In the genomic region with DNA sequence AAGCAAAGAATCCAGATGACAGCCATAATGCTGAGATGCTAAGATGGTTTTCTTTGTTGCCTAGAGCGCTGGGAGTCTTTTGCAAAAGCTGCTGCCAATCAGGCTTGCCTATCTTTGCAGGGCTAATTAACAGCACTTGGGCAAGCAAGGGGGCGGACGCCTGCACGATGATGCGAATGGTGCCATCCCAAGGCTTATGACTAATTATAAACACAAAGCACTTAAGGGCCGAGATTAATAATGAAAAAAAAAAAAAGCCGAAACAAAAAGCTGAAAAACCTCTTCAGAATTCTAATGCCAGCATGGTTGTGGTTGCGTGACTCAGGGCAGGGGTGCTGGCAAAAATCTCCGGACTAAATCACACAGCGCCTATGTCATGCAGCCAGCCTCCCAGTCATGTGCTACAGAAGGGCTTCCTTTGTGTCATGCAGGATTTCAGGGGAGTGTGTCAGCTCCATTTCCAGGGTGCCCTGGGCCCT, we compare ENCODE assay signal across 11 cellular contexts.
DNase-seq lines count a peak whose midpoint lies in the region; ATAC-seq, FAIRE-seq and TF ChIP-seq lines count a peak whose summit lies in the region.
"Had no signal": no experiment of that assay in that cellular context is flagged by ENCODE, and none has a peak within 500 bp of the region (broad histone marks: within the 10 kb centered on the region; RNA-seq: fewer than 3 reads in every experiment).

No MANE protein-coding gene starts in this region.

- H3K23ac ChIP-seq in H9 (ENCODE audit: insufficient read length, low read depth, low read length): no peak overlapping the region

- H3T11ph ChIP-seq in H9 (ENCODE audit: low read length): no peak overlapping the region

- H3K4ac ChIP-seq in H9 (ENCODE audit: low read depth, low read length): no peak overlapping the region

- H4K8ac ChIP-seq in H9 (replicated peaks; ENCODE audit: insufficient read length, low read depth, low read length): no peak overlapping the region

- H3K9me3 ChIP-seq in astrocyte (ENCODE audit: insufficient read depth, low read depth, low read length) (no peaks in the 10 kb centered on the region), upper lobe of left lung (no peaks in the 10 kb centered on the region), H9 (ENCODE audit: control insufficient read depth, low read depth, low read length) (no peaks in the 10 kb centered on the region), Peyer's patch (no peaks in the 10 kb centered on the region)

- WGBS in upper lobe of left lung, 2 donors: 67 to 68% methylated on average over 10 of the region's 10 CpGs
- WGBS in H9 (ENCODE audit: extremely low coverage, insufficient read length, low lambda C conversion rate): no CpG with 5 or more reads among the region's 10 CpGs

- H4K20me1 ChIP-seq in astrocyte (ENCODE audit: insufficient read depth, low read length): no peaks in the 10 kb centered on the region
- H4K20me1 ChIP-seq in H9 (ENCODE audit: control insufficient read depth, insufficient read depth, insufficient read length): no peaks in the 10 kb centered on the region

- H3K4me1 ChIP-seq in astrocyte (ENCODE audit: insufficient read depth, low read length): peaks cover 18% of the 10 kb centered on the region
- no peaks in the 10 kb centered on the region for H3K4me1 ChIP-seq in upper lobe of left lung
- H3K4me1 ChIP-seq in H9 (ENCODE audit: insufficient read depth, low read length): no peaks in the 10 kb centered on the region
- no peaks in the 10 kb centered on the region for H3K4me1 ChIP-seq in Peyer's patch

- H3K4me1 Mint-ChIP-seq in astrocyte (ENCODE audit: low read depth, unreplicated experiment) (peaks cover 13% of the 10 kb centered on the region), H9 (peaks cover 2 to 4% of the 10 kb centered on the region in 2 experiments; a peak in 2 of 4 replicates)

- TF ChIP-seq POLR2A in upper lobe of left lung (IDR thresholded peaks at IDR 0.05) (no peak), Peyer's patch (IDR thresholded peaks at IDR 0.05) (no peak)

- H3K4me2 ChIP-seq in astrocyte (ENCODE audit: low read length) (peak overlapping the region; percentile 81), H9 (ENCODE audit: insufficient read depth, insufficient read length, low read length) (no peak overlapping the region)

- H2BK12ac ChIP-seq in H9 (ENCODE audit: insufficient read length, low read depth, low read length): no peak overlapping the region

- H3K18ac ChIP-seq in H9 (ENCODE audit: insufficient read length, low read depth, low read length): no peak overlapping the region

- H2AK5ac ChIP-seq in H9 (ENCODE audit: insufficient read length, low read length): no peak overlapping the region

- H3K36me3 ChIP-seq in astrocyte (ENCODE audit: insufficient read depth, low read length) (no peaks in the 10 kb centered on the region), upper lobe of left lung (no peaks in the 10 kb centered on the region), Peyer's patch (no peaks in the 10 kb centered on the region)

- H3K27ac Mint-ChIP-seq in astrocyte (ENCODE audit: unreplicated experiment) (peak overlapping the region; percentile 92), H9 (no peak overlapping the region)
- H3K27ac Mint-ChIP-seq: activated naive CD4-positive, alpha-beta T cell treated with anti-CD3 and anti-CD28 coated beads for 36 hours had no signal

- peak overlapping the region; percentile 95 for H3K27ac ChIP-seq in astrocyte (ENCODE audit: low read depth, low read length)
- H3K27ac ChIP-seq in upper lobe of left lung: peak overlapping the region in 1 of 4 donors; percentile 44
- H3K27ac ChIP-seq in H9 (ENCODE audit: insufficient read length, low read depth, low read length): no peak overlapping the region
- no peak overlapping the region for H3K27ac ChIP-seq in Peyer's patch
- H3K27ac ChIP-seq: C4-2B had no signal

- H2AFZ ChIP-seq in astrocyte (ENCODE audit: low read depth, low read length) (peak overlapping the region; percentile 0), H9 (ENCODE audit: low read length) (no peak overlapping the region)

- H3K27me3 ChIP-seq in astrocyte (ENCODE audit: insufficient read depth, low read length) (no peaks in the 10 kb centered on the region), upper lobe of left lung (no peaks in the 10 kb centered on the region), H9 (ENCODE audit: insufficient read depth, low read length) (no peaks in the 10 kb centered on the region; the same call in 1 of the 2 replicates), Peyer's patch (no peaks in the 10 kb centered on the region)

- TF ChIP-seq CTCF in astrocyte (IDR thresholded peaks at IDR 0.05; ENCODE audit: insufficient read depth, low read depth, low read length) (no peak), upper lobe of left lung (IDR thresholded peaks at IDR 0.05) (no peak), H9 (conservative IDR thresholded peaks at IDR 0.05) (no peak), Peyer's patch (IDR thresholded peaks at IDR 0.05) (no peak)

- FAIRE-seq in astrocyte (lab: Jason Lieb, UNC): peak; percentile 94

- H3K14ac ChIP-seq in H9 (ENCODE audit: insufficient read depth, low read length): no peak overlapping the region

- peak overlapping the region; percentile 80 for H3K9ac ChIP-seq in astrocyte (ENCODE audit: low read length)
- H3K9ac ChIP-seq in H9 (ENCODE audit: extremely low read depth, insufficient read length, low read length): no peak overlapping the region

- no peaks in the 10 kb centered on the region for H3K79me1 ChIP-seq in H9 (ENCODE audit: insufficient read depth, low read depth, low read length, poor library complexity, severe bottlenecking)

- H4K5ac ChIP-seq in H9 (ENCODE audit: insufficient read length, low read depth, low read length): no peak overlapping the region

- H3K4me3 Mint-ChIP-seq in astrocyte (ENCODE audit: unreplicated experiment) (no peak overlapping the region), H9 (no peak overlapping the region)
- H3K4me3 Mint-ChIP-seq: activated naive CD4-positive, alpha-beta T cell treated with anti-CD3 and anti-CD28 coated beads for 36 hours had no signal

- H3K79me2 ChIP-seq in astrocyte (ENCODE audit: insufficient read depth, low read length): no peaks in the 10 kb centered on the region
- no peaks in the 10 kb centered on the region for H3K79me2 ChIP-seq in H9 (ENCODE audit: insufficient read depth, low read length)

- peaks cover 2% of the 10 kb centered on the region for H3K36me3 Mint-ChIP-seq in astrocyte (ENCODE audit: low read depth, unreplicated experiment)
- peaks cover 9 to 13% (median 10%) of the 10 kb centered on the region in 3 experiments; a peak in 5 of 7 replicates for H3K36me3 Mint-ChIP-seq in H9 (ENCODE audit: insufficient read depth in 1 of 3, low read depth in 3 of 3)

- peaks cover 14% of the 10 kb centered on the region for H3K9me3 Mint-ChIP-seq in astrocyte (ENCODE audit: unreplicated experiment)
- H3K9me3 Mint-ChIP-seq in H9: peaks cover 14 to 18% of the 10 kb centered on the region in 2 experiments

- no peak overlapping the region for H3K56ac ChIP-seq in H9 (ENCODE audit: insufficient read length, low read depth, low read length)

- no peak overlapping the region for H2BK120ac ChIP-seq in H9 (ENCODE audit: low read depth, low read length, poor library complexity, severe bottlenecking)

- peak overlapping the region; percentile 24 for H3K4me3 ChIP-seq in astrocyte (ENCODE audit: insufficient read depth, low read depth, low read length)
- H3K4me3 ChIP-seq in upper lobe of left lung: no peak overlapping the region
- H3K4me3 ChIP-seq in Peyer's patch: no peak overlapping the region

- H2BK20ac ChIP-seq in H9 (ENCODE audit: low read depth, low read length, poor library complexity, severe bottlenecking): no peak overlapping the region

- no peaks in the 10 kb centered on the region for H3K27me3 Mint-ChIP-seq in astrocyte (ENCODE audit: low read depth, unreplicated experiment)
- H3K27me3 Mint-ChIP-seq in H9 (ENCODE audit: low read depth): no peaks in the 10 kb centered on the region; the same call in 1 of the 2 replicates

- ATAC-seq in upper lobe of left lung (ENCODE audit: low FRiP score in 2 of 2) (peak; percentile 73 to 80), HG03378 (IDR thresholded peaks at IDR 0.05; ENCODE audit: unreplicated experiment) (no peak)

- H2BK15ac ChIP-seq in H9 (ENCODE audit: low read depth, low read length): no peak overlapping the region

- no peaks in the 10 kb centered on the region for H3K23me2 ChIP-seq in H9 (ENCODE audit: insufficient read length, low read depth, low read length, poor library complexity, severe bottlenecking)

- no peak overlapping the region for H4K91ac ChIP-seq in H9 (ENCODE audit: insufficient read length, low read depth, low read length)

- no peak overlapping the region for H2BK5ac ChIP-seq in H9 (ENCODE audit: insufficient read length, low read length)

- no peak for TF ChIP-seq EP300 in upper lobe of left lung (IDR thresholded peaks at IDR 0.05)

- DNase-seq in NCI-H1436 (lab: John Stamatoyannopoulos, UW) (peak; percentile 13), NCI-H1436 treated with DMSO at 0.1 percent for 48 hours (lab: John Stamatoyannopoulos, UW) (no peak), astrocyte (ENCODE audit: low read depth) (peak; percentile 97), hypothalamus (lab: John Stamatoyannopoulos, UW) (peak in 38 of 51 donors; percentile 5 to 84 (median 46)), upper lobe of left lung (peak in 1 of 2 donors; percentile 32), H9 (no peak), Peyer's patch (no peak)
- DNase-seq: activated naive CD4-positive, alpha-beta T cell treated with anti-CD3 and anti-CD28 coated beads for 36 hours; NCI-H526 had no signal

Comparison
In these comparisons a context has a peak if more than half of its experiments do, and no peak if none do; other contexts are left out.
1. DNase-seq: peak in NCI-H1436 (single experiment), astrocyte (single experiment) and hypothalamus (38 of 51); none in NCI-H1436 treated with DMSO at 0.1 percent for 48 hours (single experiment), H9 (single experiment) and Peyer's patch (0 of 3).